Comparison of ENCODE assay signal across 13 cellular contexts in the genomic region with DNA sequence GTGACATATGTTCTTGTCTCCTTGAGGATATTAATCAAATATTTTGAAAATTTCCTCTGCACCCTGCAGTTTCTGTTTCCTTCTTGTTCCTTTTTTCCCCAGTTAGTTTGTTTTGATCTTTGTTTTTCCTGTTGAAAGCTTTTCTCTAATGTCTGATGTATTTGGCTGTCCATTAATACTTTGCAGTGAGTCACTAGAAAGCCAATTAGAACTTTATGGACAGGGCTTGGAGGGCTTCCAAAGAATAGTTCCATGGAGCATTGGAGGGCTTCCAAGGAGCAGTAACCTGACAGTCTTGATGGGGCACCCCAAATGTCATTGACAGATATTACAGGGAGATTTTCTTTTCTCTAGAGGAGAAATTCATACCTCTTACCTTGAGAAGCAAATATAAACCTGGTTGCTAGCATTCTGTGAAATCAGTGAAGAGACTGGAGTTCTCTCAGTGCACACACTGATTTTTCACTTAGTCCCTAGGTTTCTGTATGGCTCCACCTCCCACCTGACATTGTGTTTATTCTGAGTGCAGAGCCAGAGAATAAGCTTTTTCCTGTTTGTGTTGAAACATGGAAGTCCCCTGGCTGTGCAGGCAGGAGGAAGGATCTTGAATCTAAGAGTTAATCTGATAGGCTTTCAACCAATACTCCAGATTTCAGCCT. TPM values are rescaled to one million over a fixed set of nuclear protein-coding genes. Genes with fewer than 3 reads are reported as not detected.
DNase-seq lines count a peak whose midpoint lies in the region; ATAC-seq, FAIRE-seq and TF ChIP-seq lines count a peak whose summit lies in the region.
"Had no signal": no experiment of that assay in that cellular context is flagged by ENCODE, and none has a peak within 500 bp of the region (broad histone marks: within the 10 kb centered on the region; RNA-seq: fewer than 3 reads in every experiment).

No MANE protein-coding gene starts in this region.

- peak; percentile 33 for DNase-seq in COR-L47 (lab: John Stamatoyannopoulos, UW)
- peak; percentile 86 for DNase-seq in NCI-H1105 treated with DMSO at 0.1 percent for 48 hours (lab: John Stamatoyannopoulos, UW)
- peak; percentile 60 for DNase-seq in myocyte (ENCODE audit: low read depth)
- no peak for DNase-seq in Caco-2
- DNase-seq in UCSD-AML1 (lab: John Stamatoyannopoulos, UW; ENCODE audit: unreplicated experiment), result no peak
- no peak for DNase-seq in NCI-H1694 treated with DMSO at 0.1 percent for 48 hours (lab: John Stamatoyannopoulos, UW)
- DNase-seq: activated CD4-positive, alpha-beta T cell treated with anti-CD3 and anti-CD28 coated beads, Interleukin-2, amount 50 U/mL, for 1 hour; amniotic stem cell; KG1 had no signal

- no peaks in the 10 kb centered on the region for H3K36me3 Mint-ChIP-seq in Caco-2 (ENCODE audit: insufficient read depth, unreplicated experiment)

- CTCF ChIA-PET in Caco-2 (lab: Charles Lee), result no interaction called here

- no peaks in the 10 kb centered on the region for H3K4me1 Mint-ChIP-seq in Caco-2 (ENCODE audit: low read depth, unreplicated experiment)

- H3K27me3 Mint-ChIP-seq in Caco-2 (ENCODE audit: insufficient read depth, unreplicated experiment), result peaks cover 6% of the 10 kb centered on the region

- H3K9me3 ChIP-seq in Caco-2, result no peaks in the 10 kb centered on the region

- no peaks in the 10 kb centered on the region for H3K9me3 Mint-ChIP-seq in Caco-2 (ENCODE audit: unreplicated experiment)

- BruUV-seq in Caco-2 (replicated peaks; lab: Mats Ljungman, UMichigan), result no TSS peak

- FAIRE-seq in endometrium (lab: Jason Lieb, UNC), result peak; percentile 53
- FAIRE-seq: RCC 7860 had no signal

- H3K4me3 Mint-ChIP-seq in Caco-2 (ENCODE audit: unreplicated experiment), result no peak overlapping the region

- ATAC-seq in HG02610 (IDR thresholded peaks at IDR 0.05; ENCODE audit: unreplicated experiment), result no peak

- no peaks in the 10 kb centered on the region for H3K4me1 ChIP-seq in Caco-2

- intact Hi-C loops in Caco-2 (cut with micrococcal nuclease; ENCODE audit: unreplicated experiment), result no loop called here

- POLR2A ChIA-PET in Caco-2 (lab: Charles Lee), result no interaction called here

- no peaks in the 10 kb centered on the region for H3K27me3 ChIP-seq in Caco-2 (replicated peaks; ENCODE audit: control insufficient read depth, insufficient read depth, low read length)
- H3K27me3 ChIP-seq: hepatocyte had no signal

- no peak for TF ChIP-seq CTCF in Caco-2 (IDR thresholded peaks at IDR 0.05; ENCODE audit: insufficient read depth in 1 of 2, low read depth in 1 of 2, low read length in 1 of 2, severe bottlenecking in 1 of 2, unreplicated experiment in 1 of 2)

- no peaks in the 10 kb centered on the region for H3K36me3 ChIP-seq in Caco-2 (ENCODE audit: control insufficient read depth, insufficient read depth, low read length)

- H3K27ac Mint-ChIP-seq in Caco-2 (ENCODE audit: unreplicated experiment), result no peak overlapping the region

- H3K4me3 ChIP-seq in Caco-2 (ENCODE audit: low read depth, low read length), result no peak overlapping the region
- H3K4me3 ChIP-seq: hepatocyte had no signal

RNA-seq across cellular contexts. Expression of a gene that starts 26.5 kb away (rescaled TPM):
- total RNA-seq in myocyte, result 0.26 and 0.80 TPM in 2 replicates
- 0.03 TPM for polyA plus RNA-seq in myocyte (2012)
- 0.18 TPM in 1 of 2 replicates, not detected in the other for total RNA-seq in Caco-2 (2022)

Comparison
In these comparisons a context has a peak if more than half of its experiments do, and no peak if none do; other contexts are left out.
1. DNase-seq: peak in COR-L47 (single experiment), NCI-H1105 treated with DMSO at 0.1 percent for 48 hours (single experiment) and myocyte (single experiment); none in Caco-2 (0 of 2), UCSD-AML1 (single experiment) and NCI-H1694 treated with DMSO at 0.1 percent for 48 hours (single experiment).